33 cellular contexts compared by ENCODE assay signal in the genomic region with DNA sequence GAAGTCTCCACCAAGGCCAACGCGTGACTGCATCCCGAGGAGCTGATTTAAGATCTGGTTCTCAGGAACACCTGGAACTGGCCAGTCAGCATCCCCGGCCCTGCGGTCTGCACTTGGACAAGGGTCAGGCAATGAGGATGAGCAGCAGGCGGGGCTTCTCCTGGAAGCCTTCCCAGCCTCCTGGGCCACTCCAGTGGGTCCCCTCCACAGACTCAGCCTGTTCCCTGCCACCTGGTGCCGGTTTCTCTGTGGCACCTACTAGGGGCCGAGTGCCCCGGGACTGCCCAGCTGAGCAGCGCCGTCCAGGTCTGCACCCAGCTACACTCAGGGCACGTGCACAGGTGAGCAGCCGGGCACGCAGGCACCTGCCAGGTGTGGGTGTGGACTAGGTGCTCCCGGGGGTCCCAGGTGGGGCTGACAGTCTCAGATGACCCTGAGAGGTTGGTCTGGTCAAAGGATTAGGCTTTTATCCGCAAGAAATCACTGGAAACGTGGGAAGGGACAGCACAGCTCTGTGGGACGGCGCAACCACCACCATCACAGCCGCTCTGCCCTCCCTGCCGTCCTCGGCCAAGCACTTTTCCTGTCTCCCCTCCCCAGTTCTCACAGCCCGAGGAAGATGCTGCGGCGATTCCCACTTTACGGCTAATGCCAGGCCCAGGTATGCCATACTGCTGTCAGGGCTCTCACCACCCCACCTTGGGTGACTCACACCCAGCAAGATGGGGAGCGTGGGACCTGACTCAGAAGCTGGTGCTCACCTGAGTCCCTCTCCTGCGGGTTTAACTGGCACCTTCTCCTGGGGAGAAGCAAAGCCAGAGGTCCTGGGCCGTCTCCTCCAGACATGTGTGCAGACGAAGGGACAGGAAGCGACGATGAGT. TPM values are rescaled to one million over a fixed set of nuclear protein-coding genes. Genes with fewer than 3 reads are reported as not detected.
DNase-seq lines count a peak whose midpoint lies in the region; ATAC-seq, FAIRE-seq and TF ChIP-seq lines count a peak whose summit lies in the region.
"Had no signal": no experiment of that assay in that cellular context is flagged by ENCODE, and none has a peak within 500 bp of the region (broad histone marks: within the 10 kb centered on the region; RNA-seq: fewer than 3 reads in every experiment).

No MANE protein-coding gene starts in this region.

- no peak overlapping the region for H2AK5ac ChIP-seq in mesenchymal stem cell (ENCODE audit: low read length, severe bottlenecking)

- no peak for TF ChIP-seq POLR2A in transverse colon (IDR thresholded peaks at IDR 0.05)

- in situ Hi-C loops in transverse colon (cut with MboI; ENCODE audit: low pct_ligation_motif_present in 1 of 4, low pct_unique_long_range_greater_than_20kb in 1 of 4, low sequenced_read_pairs in 3 of 4): no loop called here

- TF ChIP-seq EP300 in transverse colon (IDR thresholded peaks at IDR 0.05; ENCODE audit: low read depth): no peak

- H2BK5ac ChIP-seq in mesenchymal stem cell (ENCODE audit: low read depth, low read length, poor library complexity, severe bottlenecking): no peak overlapping the region

- 93% methylated on average over 32 of the region's 32 CpGs for WGBS in mesenchymal stem cell
- WGBS in transverse colon (ENCODE audit: low coverage in 1 of 2), 2 donors: 82% methylated on average over 30 of the region's 32 CpGs; no CpG with 5 or more reads in 1 of the 2 donors

- no peak overlapping the region for H3K4me3 Mint-ChIP-seq in activated naive CD4-positive, alpha-beta T cell treated with anti-CD3 and anti-CD28 coated beads for 36 hours
- H3K4me3 Mint-ChIP-seq: activated B cell treated with CpG ODN at 0.5 μM for 24 hours; activated naive CD8-positive, alpha-beta T cell; activated T-helper 1 cell treated with anti-CD3 and anti-CD28 coated beads, Interleukin-12 subunit alpha, Interleukin-12 subunit beta, Interleukin-2, Interleukin-4 antibody, amounts not matched to agents 30 ng/mL and 10 ng/mL and 1 ng/mL, durations not matched to agents 14 hours and 24 hours and 36 hours; CD4-positive, CD25-positive, alpha-beta regulatory T cell; naive thymus-derived CD4-positive, alpha-beta T cell; type B pancreatic cell had no signal

- H3K27ac Mint-ChIP-seq in activated naive CD4-positive, alpha-beta T cell treated with anti-CD3 and anti-CD28 coated beads, Interleukin-2, amount 50 U/mL, for 72 hours: peak overlapping the region; percentile 53 to 81
- H3K27ac Mint-ChIP-seq in activated naive CD4-positive, alpha-beta T cell treated with anti-CD3 and anti-CD28 coated beads for 36 hours: no peak overlapping the region
- H3K27ac Mint-ChIP-seq: activated B cell treated with CpG ODN at 0.5 μM for 24 hours; activated naive CD8-positive, alpha-beta T cell; activated T-helper 1 cell treated with anti-CD3 and anti-CD28 coated beads, Interleukin-12 subunit alpha, Interleukin-12 subunit beta, Interleukin-2, Interleukin-4 antibody, amounts not matched to agents 30 ng/mL and 10 ng/mL and 1 ng/mL, durations not matched to agents 14 hours and 24 hours and 36 hours; naive thymus-derived CD4-positive, alpha-beta T cell; type B pancreatic cell had no signal

- H3K9ac ChIP-seq in mesenchymal stem cell (ENCODE audit: low read length): no peak overlapping the region

- no peak overlapping the region for H2AFZ ChIP-seq in mesenchymal stem cell (ENCODE audit: low read depth, low read length)
- H2AFZ ChIP-seq: PC-9 had no signal

- no peak overlapping the region for H4K91ac ChIP-seq in mesenchymal stem cell (ENCODE audit: low read length)

- peak overlapping the region; percentile 39 for H4K8ac ChIP-seq in mesenchymal stem cell (ENCODE audit: low read length)

- no peak overlapping the region for H3K23ac ChIP-seq in mesenchymal stem cell (ENCODE audit: low read length in 2 of 2)

- H2BK12ac ChIP-seq in mesenchymal stem cell (ENCODE audit: low read length in 2 of 2): no peak overlapping the region

- intact Hi-C loops in activated naive CD4-positive, alpha-beta T cell treated with anti-CD3 and anti-CD28 coated beads for 36 hours (cut with micrococcal nuclease): no loop called here
- intact Hi-C loops in transverse colon (cut with DNase I; ENCODE audit: low total_unique reads): no loop called here

- no peaks in the 10 kb centered on the region for H3K27me3 ChIP-seq in bronchial epithelial cell (ENCODE audit: control insufficient read depth, insufficient read depth, low read length)
- H3K27me3 ChIP-seq in mesenchymal stem cell (ENCODE audit: control insufficient read depth in 1 of 2, insufficient read depth in 1 of 2, low read length in 2 of 2): no peaks in the 10 kb centered on the region
- H3K27me3 ChIP-seq in transverse colon: no peaks in the 10 kb centered on the region

- H3K27me3 Mint-ChIP-seq in activated naive CD4-positive, alpha-beta T cell treated with anti-CD3 and anti-CD28 coated beads for 36 hours (ENCODE audit: low read depth): no peaks in the 10 kb centered on the region
- H3K27me3 Mint-ChIP-seq: activated B cell treated with CpG ODN at 0.5 μM for 24 hours; activated naive CD8-positive, alpha-beta T cell; CD4-positive, CD25-positive, alpha-beta regulatory T cell; naive thymus-derived CD4-positive, alpha-beta T cell; type B pancreatic cell had no signal

- no peak for TF ChIP-seq CTCF in bronchial epithelial cell (IDR thresholded peaks at IDR 0.05; ENCODE audit: insufficient read depth, low read length, severe bottlenecking)
- TF ChIP-seq CTCF in transverse colon (IDR thresholded peaks at IDR 0.05): no peak

- no peak overlapping the region for H2BK120ac ChIP-seq in mesenchymal stem cell (ENCODE audit: low read depth, low read length)

- H3K4me1 ChIP-seq in mesenchymal stem cell (ENCODE audit: control insufficient read depth, insufficient read depth, low read depth, low read length): peaks cover 7% of the 10 kb centered on the region
- H3K4me1 ChIP-seq in transverse colon: no peaks in the 10 kb centered on the region
- H3K4me1 ChIP-seq: left ventricle myocardium inferior had no signal

- H3K4me3 ChIP-seq in bronchial epithelial cell (ENCODE audit: low read depth, low read length): no peak overlapping the region
- H3K4me3 ChIP-seq in mesenchymal stem cell (ENCODE audit: insufficient read depth in 1 of 2, low read depth in 1 of 2, low read length in 2 of 2): no peak overlapping the region
- H3K4me3 ChIP-seq in transverse colon: no peak overlapping the region
- H3K4me3 ChIP-seq: left ventricle myocardium inferior, PC-9, smooth muscle cell had no signal

- no peak overlapping the region for H2BK15ac ChIP-seq in mesenchymal stem cell (ENCODE audit: low read depth, poor library complexity, severe bottlenecking)

- no peaks in the 10 kb centered on the region for H3K9me3 Mint-ChIP-seq in activated naive CD4-positive, alpha-beta T cell treated with anti-CD3 and anti-CD28 coated beads, Interleukin-2, amount 50 U/mL, for 72 hours
- H3K9me3 Mint-ChIP-seq in activated naive CD4-positive, alpha-beta T cell treated with anti-CD3 and anti-CD28 coated beads for 36 hours: no peaks in the 10 kb centered on the region
- H3K9me3 Mint-ChIP-seq: activated B cell treated with CpG ODN at 0.5 μM for 24 hours; activated T-helper 1 cell treated with anti-CD3 and anti-CD28 coated beads, Interleukin-12 subunit alpha, Interleukin-12 subunit beta, Interleukin-2, Interleukin-4 antibody, amounts not matched to agents 30 ng/mL and 10 ng/mL and 1 ng/mL, durations not matched to agents 14 hours and 24 hours and 36 hours; CD4-positive, CD25-positive, alpha-beta regulatory T cell; type B pancreatic cell had no signal

- no peak overlapping the region for H3K4me2 ChIP-seq in mesenchymal stem cell (ENCODE audit: low read length, poor library complexity, severe bottlenecking)
- H3K4me2 ChIP-seq: PC-9, smooth muscle cell had no signal

- H3K79me1 ChIP-seq in mesenchymal stem cell (replicated peaks; ENCODE audit: low read length, poor library complexity, severe bottlenecking): peaks cover under 1% of the 10 kb centered on the region

- no peak overlapping the region for H3K14ac ChIP-seq in mesenchymal stem cell (ENCODE audit: low read length in 2 of 2)

- FAIRE-seq in bronchial epithelial cell (lab: Jason Lieb, UNC): no peak
- FAIRE-seq: endometrium, GM12892, islet of Langerhans had no signal

- CTCF ChIA-PET in activated naive CD4-positive, alpha-beta T cell treated with anti-CD3 and anti-CD28 coated beads for 36 hours (lab: Charles Lee): no interaction called here

- no peak for DNase-seq in activated naive CD4-positive, alpha-beta T cell treated with anti-CD3 and anti-CD28 coated beads, Interleukin-2, amount 50 U/mL, for 72 hours (ENCODE audit: low spot score in 2 of 2)
- DNase-seq in activated naive CD4-positive, alpha-beta T cell treated with anti-CD3 and anti-CD28 coated beads for 36 hours: no peak
- DNase-seq in bronchial epithelial cell (ENCODE audit: low read depth): peak; percentile 63
- no peak for DNase-seq in mesenchymal stem cell
- no peak for DNase-seq in transverse colon
- no peak for DNase-seq in activated CD4-positive, alpha-beta T cell treated with anti-CD3 and anti-CD28 coated beads, Interleukin-2, amount 50 U/mL, for 1 hour
- DNase-seq in stimulated activated CD4-positive, alpha-beta T cell treated with anti-CD3 and anti-CD28 coated beads, Interleukin-4, amount 100 ng/mL, for 1 hour: no peak
- DNase-seq: 8988T; activated B cell treated with CpG ODN at 0.5 μM for 24 hours; activated CD4-positive, alpha-beta T cell treated with anti-CD3 and anti-CD28 coated beads, Interleukin-2, amount 50 U/mL, for 48 hours; aorta; CD4-positive, CD25-positive, alpha-beta regulatory T cell; dermis blood vessel endothelial cell; left ventricle myocardium inferior; midbrain; naive thymus-derived CD4-positive, alpha-beta T cell; NCI-H1105; NCI-H187 treated with DMSO at 0.1 percent for 48 hours; NCI-H524 treated with DMSO at 0.1 percent for 48 hours; NK-92 treated with Interleukin-12 subunit alpha and Interleukin-12 subunit beta, amount 100 ng/mL, for 24 hours; occipital lobe; retina; SIG-M5; stimulated activated CD4-positive, alpha-beta T cell treated with anti-CD3 and anti-CD28 coated beads, Interleukin-1b, Interleukin-23, amount 100 ng/mL, for 48 hours had no signal

- H3K36me3 ChIP-seq in bronchial epithelial cell (ENCODE audit: control insufficient read depth, insufficient read depth, low read length) (no peaks in the 10 kb centered on the region), mesenchymal stem cell (ENCODE audit: control insufficient read depth in 1 of 2, insufficient read depth in 2 of 2, low read depth in 1 of 2, low read length in 2 of 2) (peaks cover 16 to 42% of the 10 kb centered on the region in 2 experiments), transverse colon (no peaks in the 10 kb centered on the region)

- H3K9me3 ChIP-seq in mesenchymal stem cell (ENCODE audit: control insufficient read depth, low read length) (no peaks in the 10 kb centered on the region), transverse colon (no peaks in the 10 kb centered on the region)
- H3K9me3 ChIP-seq: left ventricle myocardium inferior had no signal

- no peaks in the 10 kb centered on the region for H3K4me1 Mint-ChIP-seq in activated naive CD4-positive, alpha-beta T cell treated with anti-CD3 and anti-CD28 coated beads for 36 hours (ENCODE audit: low read depth)
- H3K4me1 Mint-ChIP-seq: activated B cell treated with CpG ODN at 0.5 μM for 24 hours had no signal

- H3K18ac ChIP-seq in mesenchymal stem cell (ENCODE audit: low read depth in 1 of 2, low read length in 2 of 2): no peak overlapping the region

- H3K36me3 Mint-ChIP-seq in activated naive CD4-positive, alpha-beta T cell treated with anti-CD3 and anti-CD28 coated beads, Interleukin-2, amount 50 U/mL, for 72 hours: no peaks in the 10 kb centered on the region
- H3K36me3 Mint-ChIP-seq in activated naive CD4-positive, alpha-beta T cell treated with anti-CD3 and anti-CD28 coated beads for 36 hours (ENCODE audit: low read depth): peaks cover 1% of the 10 kb centered on the region
- H3K36me3 Mint-ChIP-seq: activated naive CD8-positive, alpha-beta T cell; type B pancreatic cell had no signal

- H3K4ac ChIP-seq in mesenchymal stem cell (ENCODE audit: low read depth in 1 of 2, low read length in 2 of 2): no peak overlapping the region

- H3K27ac ChIP-seq in mesenchymal stem cell (ENCODE audit: low read length, poor library complexity, severe bottlenecking) (no peak overlapping the region), transverse colon (no peak overlapping the region)
- H3K27ac ChIP-seq: left ventricle myocardium inferior, PC-9 had no signal

- peak in 1 of 2 donors; percentile 17 for ATAC-seq in activated naive CD4-positive, alpha-beta T cell treated with anti-CD3 and anti-CD28 coated beads, Interleukin-2, amount 50 U/mL, for 72 hours
- ATAC-seq in HG03045 (IDR thresholded peaks at IDR 0.05; ENCODE audit: unreplicated experiment): no peak
- ATAC-seq: naive thymus-derived CD4-positive, alpha-beta T cell had no signal

RNA-seq across cellular contexts. Expression of gene FSCN1, which starts 22.8 kb away (rescaled TPM):
- 10 to 100 TPM in 1 of 2 donors, 1 to 10 TPM in 1; 3.6 to 91.9 TPM for total RNA-seq in activated naive CD4-positive, alpha-beta T cell treated with anti-CD3 and anti-CD28 coated beads, Interleukin-2, amount 50 U/mL, for 72 hours
- total RNA-seq in activated naive CD4-positive, alpha-beta T cell treated with anti-CD3 and anti-CD28 coated beads for 36 hours: 10 to 100 TPM; 17.9 to 18.4 TPM
- total RNA-seq in bronchial epithelial cell: 182 and 253 TPM in 2 replicates
- polyA plus RNA-seq in mesenchymal stem cell (2013, experiment 1 of 2): 241 TPM
- 235 TPM for polyA plus RNA-seq in mesenchymal stem cell (2013, experiment 2 of 2)
- 10 to 100 TPM in 2 of 4 donors, 1 to 10 TPM in 2; 6.2 to 18.3 (median 10.7) TPM for total RNA-seq in transverse colon
